In the genomic region with DNA sequence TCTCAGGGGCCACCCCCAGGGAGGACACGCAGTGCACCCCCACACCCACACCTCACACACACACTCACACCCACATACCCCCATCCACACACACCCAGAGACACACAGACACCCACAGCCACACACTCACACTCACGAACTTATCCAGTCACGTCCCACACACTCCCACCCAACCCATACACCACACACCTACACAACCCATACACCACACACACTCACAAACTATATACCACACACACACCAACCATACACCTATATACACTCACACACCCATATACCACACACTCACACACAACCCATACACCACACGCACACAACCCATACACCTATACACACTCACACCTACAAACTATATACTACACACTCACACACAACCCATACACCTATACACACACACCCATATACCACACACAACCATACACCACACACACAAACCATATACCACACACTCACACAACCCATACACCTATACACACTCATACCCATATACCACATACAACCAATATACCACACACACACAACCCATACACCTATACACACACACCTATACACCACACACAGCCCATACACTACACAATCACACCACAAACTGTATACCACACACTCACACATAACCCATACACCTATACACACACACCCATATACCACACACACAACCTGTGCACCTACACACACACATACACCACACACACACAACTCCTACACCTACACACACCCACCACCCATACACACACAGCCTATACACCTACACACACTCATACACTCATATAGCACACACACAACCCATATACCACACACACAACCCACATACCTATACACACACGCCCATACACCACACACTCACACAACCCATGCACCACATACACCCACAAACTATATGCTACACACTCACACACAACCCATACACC, we compare ENCODE assay signal across 1 cellular context.
TF ChIP-seq lines count a peak whose summit lies in the region.

No MANE protein-coding gene starts in this region.

TF ChIP-seq in A549, 52 proteins besides CTCF, POLR2A, EP300 and RAD21 (continued from another document):
- TF ChIP-seq, protein P1, sequence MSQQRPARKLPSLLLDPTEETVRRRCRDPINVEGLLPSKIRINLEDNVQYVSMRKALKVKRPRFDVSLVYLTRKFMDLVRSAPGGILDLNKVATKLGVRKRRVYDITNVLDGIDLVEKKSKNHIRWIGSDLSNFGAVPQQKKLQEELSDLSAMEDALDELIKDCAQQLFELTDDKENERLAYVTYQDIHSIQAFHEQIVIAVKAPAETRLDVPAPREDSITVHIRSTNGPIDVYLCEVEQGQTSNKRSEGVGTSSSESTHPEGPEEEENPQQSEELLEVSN (IDR thresholded peaks at IDR 0.05; ENCODE audit: borderline replicate concordance, low read depth) = no peak
- TF ChIP-seq PHF8 (IDR thresholded peaks at IDR 0.05; ENCODE audit: borderline replicate concordance, low read depth) = no peak
- TF ChIP-seq ESRRA (IDR thresholded peaks at IDR 0.05; ENCODE audit: borderline replicate concordance, low read length) = no peak
- no peak for TF ChIP-seq ZNF302 (CRISPR knock-in tag; IDR thresholded peaks at IDR 0.05)
